23 cellular contexts compared by ENCODE assay signal in genomic region chr7:43609097-43609496, GRCh38. TPM values are rescaled to one million over a fixed set of nuclear protein-coding genes. Genes with fewer than 3 reads are reported as not detected.
DNase-seq lines count a peak whose midpoint lies in the region; ATAC-seq and TF ChIP-seq lines count a peak whose summit lies in the region.
"Had no signal": no experiment of that assay in that cellular context is flagged by ENCODE, and none has a peak within 500 bp of the region (broad histone marks: within the 10 kb centered on the region; RNA-seq: fewer than 3 reads in every experiment).

No MANE protein-coding gene starts in this region.

- H3K4me3 Mint-ChIP-seq in CD4-positive, alpha-beta memory T cell, result peak overlapping the region in 1 of 8 donors; percentile 16
- H3K4me3 Mint-ChIP-seq in activated T-helper 1 cell treated with anti-CD3 and anti-CD28 coated beads, Interleukin-12 subunit alpha, Interleukin-12 subunit beta, Interleukin-2, Interleukin-4 antibody, amounts not matched to agents 30 ng/mL and 10 ng/mL and 1 ng/mL, durations not matched to agents 14 hours and 24 hours and 36 hours, result no peak overlapping the region
- H3K4me3 Mint-ChIP-seq in naive thymus-derived CD8-positive, alpha-beta T cell, result peak overlapping the region in 9 of 10 donors; percentile 5 to 77 (median 52)
- H3K4me3 Mint-ChIP-seq: mesothelial cell of epicardium, neural crest cell had no signal

- ATAC-seq in DND-41 (ENCODE audit: insufficient read depth, low read depth) (peak; percentile 27; the same call in 2 of the 3 replicates), GM21723 (IDR thresholded peaks at IDR 0.05; ENCODE audit: unreplicated experiment) (no peak)
- ATAC-seq in naive thymus-derived CD8-positive, alpha-beta T cell, result peak; percentile 12 to 41
- ATAC-seq: left lung had no signal

- H3K4me1 Mint-ChIP-seq in CD4-positive, alpha-beta memory T cell, result peaks cover 46 to 71% (median 59%) of the 10 kb centered on the region in 4 donors
- peaks cover 63% of the 10 kb centered on the region for H3K4me1 Mint-ChIP-seq in activated T-helper 1 cell treated with anti-CD3 and anti-CD28 coated beads, Interleukin-12 subunit alpha, Interleukin-12 subunit beta, Interleukin-2, Interleukin-4 antibody, amounts not matched to agents 30 ng/mL and 10 ng/mL and 1 ng/mL, durations not matched to agents 14 hours and 24 hours and 36 hours (ENCODE audit: low read depth)
- H3K4me1 Mint-ChIP-seq in naive thymus-derived CD8-positive, alpha-beta T cell, result peaks cover 44 to 87% (median 77%) of the 10 kb centered on the region in 4 donors
- H3K4me1 Mint-ChIP-seq: mesothelial cell of epicardium had no signal

- H3K27me3 Mint-ChIP-seq in CD4-positive, alpha-beta memory T cell, result no peaks in the 10 kb centered on the region
- no peaks in the 10 kb centered on the region for H3K27me3 Mint-ChIP-seq in activated T-helper 1 cell treated with anti-CD3 and anti-CD28 coated beads, Interleukin-12 subunit alpha, Interleukin-12 subunit beta, Interleukin-2, Interleukin-4 antibody, amounts not matched to agents 30 ng/mL and 10 ng/mL and 1 ng/mL, durations not matched to agents 14 hours and 24 hours and 36 hours (ENCODE audit: insufficient read depth)
- H3K27me3 Mint-ChIP-seq in naive thymus-derived CD8-positive, alpha-beta T cell, result no peaks in the 10 kb centered on the region

- CTCF ChIA-PET in CD4-positive, alpha-beta memory T cell (lab: Charles Lee; ENCODE audit: partially characterized antibody), result interaction anchor here (1.9 to 2.2 kb wide), 3 partner anchors 11 to 91 kb away, joined by 6 to 11 read pairs (median 8); partner anchors contain the start of gene STK17A

- peaks cover 71% of the 10 kb centered on the region for H4K20me1 ChIP-seq in DND-41 (ENCODE audit: insufficient read depth, low read length)

- peaks cover 54 to 73% of the 10 kb centered on the region in 2 donors for H3K36me3 Mint-ChIP-seq in CD4-positive, alpha-beta memory T cell
- H3K36me3 Mint-ChIP-seq in activated T-helper 1 cell treated with anti-CD3 and anti-CD28 coated beads, Interleukin-12 subunit alpha, Interleukin-12 subunit beta, Interleukin-2, Interleukin-4 antibody, amounts not matched to agents 30 ng/mL and 10 ng/mL and 1 ng/mL, durations not matched to agents 14 hours and 24 hours and 36 hours (ENCODE audit: low read depth), result peaks cover 53% of the 10 kb centered on the region
- H3K36me3 Mint-ChIP-seq in naive thymus-derived CD8-positive, alpha-beta T cell, result peaks cover 22 to 82% (median 40%) of the 10 kb centered on the region in 3 donors

- no peak overlapping the region for H3K4me2 ChIP-seq in DND-41 (ENCODE audit: insufficient read depth, low read length)

- H3K9me3 Mint-ChIP-seq in CD4-positive, alpha-beta memory T cell, result peaks cover 0 to 2% (median 0%) of the 10 kb centered on the region in 8 donors
- H3K9me3 Mint-ChIP-seq in activated T-helper 1 cell treated with anti-CD3 and anti-CD28 coated beads, Interleukin-12 subunit alpha, Interleukin-12 subunit beta, Interleukin-2, Interleukin-4 antibody, amounts not matched to agents 30 ng/mL and 10 ng/mL and 1 ng/mL, durations not matched to agents 14 hours and 24 hours and 36 hours, result no peaks in the 10 kb centered on the region
- no peaks in the 10 kb centered on the region for H3K9me3 Mint-ChIP-seq in naive thymus-derived CD8-positive, alpha-beta T cell

- no peak for DNase-seq in CD4-positive, alpha-beta memory T cell
- DNase-seq in DND-41, result no peak
- no peak for DNase-seq in activated T-helper 1 cell treated with anti-CD3 and anti-CD28 coated beads, Interleukin-12 subunit alpha, Interleukin-12 subunit beta, Interleukin-2, Interleukin-4 antibody, amounts not matched to agents 30 ng/mL and 10 ng/mL and 1 ng/mL, durations not matched to agents 14 hours and 24 hours and 36 hours (ENCODE audit: low spot score)
- DNase-seq in naive thymus-derived CD8-positive, alpha-beta T cell, result no peak
- no peak for DNase-seq in activated CD8-positive, alpha-beta memory T cell treated with anti-CD3 and anti-CD28 coated beads for 24 hours
- no peak for DNase-seq in activated effector memory CD4-positive, alpha-beta T cell treated with anti-CD3 and anti-CD28 coated beads, Interleukin-2, amount 50 U/mL, for 16 hours
- DNase-seq: activated CD4-positive, CD25-positive, alpha-beta regulatory T cell treated with anti-CD3 and anti-CD28 coated beads, Interleukin-2, amount 50 U/mL, for 72 hours; activated CD8-positive, alpha-beta memory T cell treated with anti-CD3 and anti-CD28 coated beads, Interleukin-2, amount 50 U/mL, for 4 hours; activated naive CD4-positive, alpha-beta T cell treated with anti-CD3 and anti-CD28 coated beads, Interleukin-2, amount 50 U/mL, for 16 hours; brain microvascular endothelial cell; Caco-2; left lung; NCI-H1105; NCI-H2029 treated with DMSO at 0.1 percent for 48 hours; NCI-H446 treated with DMSO at 0.1 percent for 48 hours; stimulated activated naive CD4-positive, alpha-beta T cell had no signal

- no peak overlapping the region for H3K4me3 ChIP-seq in CD4-positive, alpha-beta memory T cell (ENCODE audit: low read length in 2 of 2)
- no peak overlapping the region for H3K4me3 ChIP-seq in DND-41 (ENCODE audit: low read depth in 1 of 2, low read length in 2 of 2)
- H3K4me3 ChIP-seq: coronary artery, HAP-1, left lung, SK-N-MC, upper lobe of left lung had no signal

- intact Hi-C loops in CD4-positive, alpha-beta memory T cell (cut with micrococcal nuclease), result no loop called here
- intact Hi-C loops in activated T-helper 1 cell treated with anti-CD3 and anti-CD28 coated beads, Interleukin-12 subunit alpha, Interleukin-12 subunit beta, Interleukin-2, Interleukin-4 antibody, amounts not matched to agents 30 ng/mL and 10 ng/mL and 1 ng/mL, durations not matched to agents 14 hours and 24 hours and 36 hours (cut with micrococcal nuclease), result no loop called here

- peaks cover 28% of the 10 kb centered on the region for H3K36me3 ChIP-seq in CD4-positive, alpha-beta memory T cell (ENCODE audit: insufficient read depth, low read length)
- peaks cover 89% of the 10 kb centered on the region for H3K36me3 ChIP-seq in DND-41 (ENCODE audit: insufficient read depth, low read length)

- H3K9ac ChIP-seq in DND-41 (ENCODE audit: low read depth, low read length), result no peak overlapping the region

- H3K27me3 ChIP-seq in CD4-positive, alpha-beta memory T cell (ENCODE audit: insufficient read depth, low read length), result no peaks in the 10 kb centered on the region
- H3K27me3 ChIP-seq in DND-41 (ENCODE audit: insufficient read depth, low read length, poor library complexity), result no peaks in the 10 kb centered on the region
- H3K27me3 ChIP-seq: brain microvascular endothelial cell, left lung, upper lobe of left lung had no signal

- H3K27ac ChIP-seq in CD4-positive, alpha-beta memory T cell (ENCODE audit: low read depth, low read length), result no peak overlapping the region
- no peak overlapping the region; the same call in 1 of the 2 replicates for H3K27ac ChIP-seq in DND-41 (ENCODE audit: low read length)
- H3K27ac ChIP-seq: brain microvascular endothelial cell, coronary artery, left lung, SK-N-MC, upper lobe of left lung had no signal

- H3K79me2 ChIP-seq in DND-41 (ENCODE audit: insufficient read depth, low read length), result peaks cover 97% of the 10 kb centered on the region

- H2AFZ ChIP-seq in DND-41 (ENCODE audit: low read depth, low read length), result no peak overlapping the region

- TF ChIP-seq CTCF in DND-41 (IDR thresholded peaks at IDR 0.05; ENCODE audit: borderline replicate concordance, extremely low read depth, low read length, poor library complexity, severe bottlenecking), result no peak

- H3K4me1 ChIP-seq in CD4-positive, alpha-beta memory T cell (ENCODE audit: insufficient read depth, low read length), result peaks cover 87% of the 10 kb centered on the region
- H3K4me1 ChIP-seq in DND-41 (ENCODE audit: insufficient read depth, low read length), result no peaks in the 10 kb centered on the region
- H3K4me1 ChIP-seq: Caco-2, HAP-1, left lung had no signal

- H3K27ac Mint-ChIP-seq in CD4-positive, alpha-beta memory T cell, result peak overlapping the region; percentile 17 to 91 (median 79)
- peak overlapping the region; percentile 55 for H3K27ac Mint-ChIP-seq in activated T-helper 1 cell treated with anti-CD3 and anti-CD28 coated beads, Interleukin-12 subunit alpha, Interleukin-12 subunit beta, Interleukin-2, Interleukin-4 antibody, amounts not matched to agents 30 ng/mL and 10 ng/mL and 1 ng/mL, durations not matched to agents 14 hours and 24 hours and 36 hours
- H3K27ac Mint-ChIP-seq in naive thymus-derived CD8-positive, alpha-beta T cell, result peak overlapping the region in 9 of 10 donors; percentile 78 to 95 (median 89)
- H3K27ac Mint-ChIP-seq: mesothelial cell of epicardium had no signal

- POLR2A ChIA-PET in CD4-positive, alpha-beta memory T cell (lab: Charles Lee; ENCODE audit: partially characterized antibody), result interaction anchor here (1.1 to 2.3 kb wide), 4 partner anchors 10 to 22 kb away, joined by 3 to 5 read pairs (median 4); no protein-coding TSS in a partner anchor
- POLR2A ChIA-PET in naive thymus-derived CD8-positive, alpha-beta T cell (lab: Charles Lee), result interaction anchor here (0.5 to 1.4 kb wide), 8 partner anchors 9 to 38 kb away, joined by 3 to 8 read pairs (median 4); no protein-coding TSS in a partner anchor

- no peaks in the 10 kb centered on the region for H3K9me3 ChIP-seq in CD4-positive, alpha-beta memory T cell (ENCODE audit: control insufficient read depth in 1 of 2, low read length in 2 of 2)
- no peaks in the 10 kb centered on the region for H3K9me3 ChIP-seq in DND-41 (ENCODE audit: insufficient read depth, low read length, severe bottlenecking)
- H3K9me3 ChIP-seq: Caco-2, left lung, upper lobe of left lung had no signal

RNA-seq across cellular contexts. Expression of gene STK17A, which starts 26.2 kb away (rescaled TPM):
- total RNA-seq in CD4-positive, alpha-beta memory T cell, result 100 to 1,000 TPM; 118 to 119 TPM
- 100 to 1,000 TPM; 139 to 168 TPM for polyA plus RNA-seq in CD4-positive, alpha-beta memory T cell
- 44.8 and 47.8 TPM in 2 replicates for total RNA-seq in activated T-helper 1 cell treated with anti-CD3 and anti-CD28 coated beads, Interleukin-12 subunit alpha, Interleukin-12 subunit beta, Interleukin-2, Interleukin-4 antibody, amounts not matched to agents 30 ng/mL and 10 ng/mL and 1 ng/mL, durations not matched to agents 14 hours and 24 hours and 36 hours
- 100 to 1,000 TPM; 203 to 208 TPM for total RNA-seq in naive thymus-derived CD8-positive, alpha-beta T cell
- 100 to 1,000 TPM; 242 to 346 (median 262) TPM for polyA plus RNA-seq in naive thymus-derived CD8-positive, alpha-beta T cell
